14 cellular contexts compared by ENCODE assay signal in the genomic region with DNA sequence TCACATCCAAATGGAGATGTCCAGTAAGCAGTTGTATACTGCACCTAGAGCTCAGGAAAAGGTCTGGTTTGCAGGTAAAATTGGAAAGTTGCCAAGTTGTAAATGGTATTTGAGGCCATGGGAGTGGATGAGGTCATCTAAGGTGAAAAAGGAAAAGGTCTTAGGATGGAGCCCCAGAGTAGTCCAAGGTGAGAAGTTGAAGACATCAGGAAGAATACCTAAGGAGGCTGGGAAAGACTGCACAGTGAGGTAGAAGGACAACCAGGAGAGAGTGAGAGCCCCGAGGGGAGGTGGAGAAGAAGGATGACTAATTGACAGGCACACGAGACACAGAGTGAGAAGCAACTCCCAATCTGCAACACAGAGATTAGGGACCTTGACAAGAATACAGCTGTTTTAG. TPM values are rescaled to one million over a fixed set of nuclear protein-coding genes. Genes with fewer than 3 reads are reported as not detected.
DNase-seq lines count a peak whose midpoint lies in the region; ATAC-seq and TF ChIP-seq lines count a peak whose summit lies in the region.
"Had no signal": no experiment of that assay in that cellular context is flagged by ENCODE, and none has a peak within 500 bp of the region (broad histone marks: within the 10 kb centered on the region; RNA-seq: fewer than 3 reads in every experiment).

No MANE protein-coding gene starts in this region.

- peaks cover 3% of the 10 kb centered on the region for H3K36me3 Mint-ChIP-seq in activated CD4-positive, alpha-beta memory T cell treated with anti-CD3 and anti-CD28 coated beads for 36 hours

- no peak for TF ChIP-seq CTCF in foreskin keratinocyte (conservative IDR thresholded peaks at IDR 0.05)

- CTCF ChIA-PET in activated CD4-positive, alpha-beta memory T cell treated with anti-CD3 and anti-CD28 coated beads for 36 hours (lab: Charles Lee), result no interaction called here

- no peaks in the 10 kb centered on the region for H3K4me1 ChIP-seq in foreskin keratinocyte

- intact Hi-C loops in activated CD4-positive, alpha-beta memory T cell treated with anti-CD3 and anti-CD28 coated beads for 36 hours (cut with micrococcal nuclease), result loop anchor here (5.0 kb wide), 1 partner anchor 986 kb away; no protein-coding TSS in a partner anchor

- no peaks in the 10 kb centered on the region for H3K9me3 Mint-ChIP-seq in activated CD4-positive, alpha-beta memory T cell treated with anti-CD3 and anti-CD28 coated beads for 36 hours
- H3K9me3 Mint-ChIP-seq: nephron progenitor cell had no signal

- H3K27ac ChIP-seq in foreskin keratinocyte, result no peak overlapping the region

- peak overlapping the region; percentile 66 for H3K27ac Mint-ChIP-seq in activated CD4-positive, alpha-beta memory T cell treated with anti-CD3 and anti-CD28 coated beads for 36 hours
- H3K27ac Mint-ChIP-seq: H9, nephron progenitor cell had no signal

- POLR2A ChIA-PET in activated CD4-positive, alpha-beta memory T cell treated with anti-CD3 and anti-CD28 coated beads for 36 hours (lab: Charles Lee), result interaction anchor here (0.7 kb wide), 1 partner anchor 615 kb away, joined by 4 read pairs; no protein-coding TSS in a partner anchor

- H3K4me1 Mint-ChIP-seq in activated CD4-positive, alpha-beta memory T cell treated with anti-CD3 and anti-CD28 coated beads for 36 hours (ENCODE audit: low read depth), result peaks cover 70% of the 10 kb centered on the region

- no peaks in the 10 kb centered on the region for H3K27me3 ChIP-seq in foreskin keratinocyte

- no peaks in the 10 kb centered on the region for H3K27me3 Mint-ChIP-seq in activated CD4-positive, alpha-beta memory T cell treated with anti-CD3 and anti-CD28 coated beads for 36 hours

- H3K4me3 Mint-ChIP-seq in activated CD4-positive, alpha-beta memory T cell treated with anti-CD3 and anti-CD28 coated beads for 36 hours, result peak overlapping the region; percentile 17
- H3K4me3 Mint-ChIP-seq: H9, nephron progenitor cell had no signal

- ATAC-seq in foreskin keratinocyte (peak; percentile 84), HG02981 (IDR thresholded peaks at IDR 0.05; ENCODE audit: unreplicated experiment) (no peak)

- DNase-seq in NCI-H510A treated with DMSO at 0.1 percent for 48 hours (lab: John Stamatoyannopoulos, UW), result peak; percentile 4
- no peak for DNase-seq in NCI-H510A (lab: John Stamatoyannopoulos, UW)
- DNase-seq in DMS53 (lab: John Stamatoyannopoulos, UW), result peak; percentile 70
- no peak for DNase-seq in activated CD4-positive, alpha-beta memory T cell treated with anti-CD3 and anti-CD28 coated beads for 36 hours
- DNase-seq in foreskin keratinocyte, result peak in 1 of 2 donors; percentile 47
- DNase-seq in NCI-H1694 treated with DMSO at 0.1 percent for 48 hours (lab: John Stamatoyannopoulos, UW), result no peak
- DNase-seq in inferior parietal cortex (ENCODE audit: extremely low spot score), result no peak
- DNase-seq: activated CD8-positive, alpha-beta memory T cell treated with anti-CD3 and anti-CD28 coated beads, Interleukin-2, amount 50 U/mL, for 4 hours; H9; Karpas-422; nephron progenitor cell; SHP77 treated with DMSO at 0.1 percent for 48 hours; stimulated activated CD4-positive, alpha-beta T cell treated with anti-CD3 and anti-CD28 coated beads, Interleukin-4, amount 100 ng/mL, for 1 hour had no signal

RNA-seq across cellular contexts. Expression of a gene that starts 10.7 kb away (rescaled TPM):
- 10 to 100 TPM; 29.9 to 30.7 TPM for total RNA-seq in activated CD4-positive, alpha-beta memory T cell treated with anti-CD3 and anti-CD28 coated beads for 36 hours
- 0.99 and 2.8 TPM in 2 replicates for total RNA-seq in foreskin keratinocyte
- polyA plus RNA-seq in foreskin keratinocyte, result 0.43 and 1.00 TPM in 2 replicates

Comparison
In these comparisons a context has a peak if more than half of its experiments do, and no peak if none do; other contexts are left out.
1. DNase-seq: peak in NCI-H510A treated with DMSO at 0.1 percent for 48 hours (single experiment) and DMS53 (single experiment); none in NCI-H510A (single experiment), activated CD4-positive, alpha-beta memory T cell treated with anti-CD3 and anti-CD28 coated beads for 36 hours (single experiment), NCI-H1694 treated with DMSO at 0.1 percent for 48 hours (single experiment) and inferior parietal cortex (single experiment).